8 cellular contexts compared by ENCODE assay signal in genomic region chr5:151155777-151156731, GRCh38. TPM values are rescaled to one million over a fixed set of nuclear protein-coding genes. Genes with fewer than 3 reads are reported as not detected.
DNase-seq lines count a peak whose midpoint lies in the region; ATAC-seq and TF ChIP-seq lines count a peak whose summit lies in the region.

No MANE protein-coding gene starts in this region.

- CTCF ChIA-PET in T-cell (lab: Charles Lee), result interaction anchor here (0.7 to 1.9 kb wide), 3 partner anchors 9 to 30 kb away, joined by 3 to 9 read pairs (median 3); no protein-coding TSS in a partner anchor

- TF ChIP-seq RAD21 in neural cell (conservative IDR thresholded peaks at IDR 0.05), result no peak

- no peaks in the 10 kb centered on the region for H3K27me3 Mint-ChIP-seq in stimulated activated naive CD8-positive, alpha-beta T cell treated with anti-CD3 and anti-CD28 coated beads, Interleukin-15, Interleukin-2, amounts not matched to agents 100 ng/mL and 50 ng/mL, for 24 hours
- no peaks in the 10 kb centered on the region for H3K27me3 Mint-ChIP-seq in T-cell

- H3F3A ChIP-seq in neural cell (ENCODE audit: insufficient read depth, low read length, poor library complexity, severe bottlenecking), result peaks cover 8% of the 10 kb centered on the region

- POLR2A ChIA-PET in T-cell (lab: Charles Lee), result interaction anchor here (0.5 to 0.8 kb wide), 2 partner anchors 17 to 58 kb away, joined by 3 read pairs; no protein-coding TSS in a partner anchor

- no peak overlapping the region for H2AFZ ChIP-seq in neural cell (ENCODE audit: low read depth, low read length)

- no peaks in the 10 kb centered on the region for H3K9me3 ChIP-seq in neural cell (ENCODE audit: low read length)

- H3K4me2 ChIP-seq in neural cell (ENCODE audit: low read length), result peak overlapping the region; percentile 80

- H3K4me3 Mint-ChIP-seq in stimulated activated naive CD8-positive, alpha-beta T cell treated with anti-CD3 and anti-CD28 coated beads, Interleukin-15, Interleukin-2, amounts not matched to agents 100 ng/mL and 50 ng/mL, for 24 hours, result peak overlapping the region; percentile 98
- H3K4me3 Mint-ChIP-seq in T-cell, result peak overlapping the region; percentile 94 to 96 (median 95)

- H3K9me2 ChIP-seq in neural cell (ENCODE audit: insufficient read depth, low read length), result no peaks in the 10 kb centered on the region

- peak overlapping the region; percentile 83 for H3K27ac Mint-ChIP-seq in stimulated activated naive CD8-positive, alpha-beta T cell treated with anti-CD3 and anti-CD28 coated beads, Interleukin-15, Interleukin-2, amounts not matched to agents 100 ng/mL and 50 ng/mL, for 24 hours
- peak overlapping the region; percentile 96 to 98 for H3K27ac Mint-ChIP-seq in T-cell

- no peaks in the 10 kb centered on the region for H3K36me3 ChIP-seq in neural cell (ENCODE audit: insufficient read depth, low read length)

- peak overlapping the region; percentile 96 for H3K4me3 ChIP-seq in neural cell (ENCODE audit: low read length)

- H3K36me3 Mint-ChIP-seq in stimulated activated naive CD8-positive, alpha-beta T cell treated with anti-CD3 and anti-CD28 coated beads, Interleukin-15, Interleukin-2, amounts not matched to agents 100 ng/mL and 50 ng/mL, for 24 hours (ENCODE audit: low read depth), result peaks cover 43% of the 10 kb centered on the region
- peaks cover 18% of the 10 kb centered on the region for H3K36me3 Mint-ChIP-seq in T-cell

- H3K4me1 Mint-ChIP-seq in stimulated activated naive CD8-positive, alpha-beta T cell treated with anti-CD3 and anti-CD28 coated beads, Interleukin-15, Interleukin-2, amounts not matched to agents 100 ng/mL and 50 ng/mL, for 24 hours (ENCODE audit: low read depth), result peaks cover 76% of the 10 kb centered on the region
- peaks cover 68 to 86% (median 78%) of the 10 kb centered on the region in 3 donors for H3K4me1 Mint-ChIP-seq in T-cell

- no peak for ATAC-seq in stimulated activated naive CD8-positive, alpha-beta T cell treated with anti-CD3 and anti-CD28 coated beads, Interleukin-15, Interleukin-2, amounts not matched to agents 100 U/mL and 50 U/mL, for 24 hours
- ATAC-seq in HG03280 (IDR thresholded peaks at IDR 0.05; ENCODE audit: unreplicated experiment) (peak; percentile 30), T-cell (replicated peaks in 1 of 4) (peak; percentile 11 to 36 (median 26)), esophagus mucosa (peak; percentile 15)

- H3K79me2 ChIP-seq in neural cell (replicated peaks; ENCODE audit: insufficient read depth, low read length), result peaks cover 55% of the 10 kb centered on the region

- no peaks in the 10 kb centered on the region for H3K27me3 ChIP-seq in neural cell (ENCODE audit: insufficient read depth, low read depth, low read length)

- peak overlapping the region; percentile 3 for H3K27ac ChIP-seq in neural cell (ENCODE audit: low read length)

- TF ChIP-seq CTCF in neural cell (IDR thresholded peaks at IDR 0.05; ENCODE audit: poor library complexity, severe bottlenecking), result peak; percentile 19

- no peak for TF ChIP-seq EP300 in neural cell (conservative IDR thresholded peaks at IDR 0.05; ENCODE audit: poor library complexity, severe bottlenecking)

- peak overlapping the region; percentile 97 for H3K9ac ChIP-seq in neural cell (ENCODE audit: low read length)

- H3K9me3 Mint-ChIP-seq in stimulated activated naive CD8-positive, alpha-beta T cell treated with anti-CD3 and anti-CD28 coated beads, Interleukin-15, Interleukin-2, amounts not matched to agents 100 ng/mL and 50 ng/mL, for 24 hours, result no peaks in the 10 kb centered on the region
- H3K9me3 Mint-ChIP-seq in T-cell, result no peaks in the 10 kb centered on the region

- no peaks in the 10 kb centered on the region for H4K20me1 ChIP-seq in neural cell (ENCODE audit: insufficient read depth)

- DNase-seq in stimulated activated naive CD8-positive, alpha-beta T cell treated with anti-CD3 and anti-CD28 coated beads, Interleukin-15, Interleukin-2, amounts not matched to agents 100 U/mL and 50 U/mL, for 24 hours, result no peak
- DNase-seq in T-cell, result peak in 2 of 34 experiments; percentile 7 to 16
- no peak for DNase-seq in NCI-H1436 treated with DMSO at 0.1 percent for 48 hours (lab: John Stamatoyannopoulos, UW)
- DNase-seq in cerebellum (ENCODE audit: low spot score), result no peak

TF ChIP-seq in neural cell, 6 proteins besides CTCF, POLR2A, EP300 and RAD21:
- TF ChIP-seq MXI1 (conservative IDR thresholded peaks at IDR 0.05; ENCODE audit: poor library complexity, severe bottlenecking) (no peak), TAF1 (IDR thresholded peaks at IDR 0.05; ENCODE audit: low read depth) (no peak)

RNA-seq across cellular contexts. Expression of gene ANXA6, which starts 1.5 kb away (rescaled TPM):
- total RNA-seq in T-cell (100 to 1,000 TPM; 266 to 395 (median 345) TPM), esophagus mucosa (10.8 TPM), cerebellum (80.7 TPM)
- polyA plus RNA-seq in neural cell, result 27.5 and 51.9 TPM in 2 replicates
- 42.9 and 45.8 TPM in 2 replicates for polyA minus RNA-seq in neural cell
